Comparison of ENCODE assay signal across 31 cellular contexts in genomic region chrX:33272986-33273385, GRCh38.
"Had no signal": no experiment of that assay in that cellular context is flagged by ENCODE, and none has a peak within 500 bp of the region (broad histone marks: within the 10 kb centered on the region; RNA-seq: fewer than 3 reads in every experiment).

No MANE protein-coding gene starts in this region.

- H3K27ac Mint-ChIP-seq: activated CD4-positive, alpha-beta memory T cell treated with anti-CD3 and anti-CD28 coated beads for 36 hours; activated CD4-positive, alpha-beta T cell treated with anti-CD3 and anti-CD28 coated beads for 36 hours; activated CD4-positive, alpha-beta T cell treated with anti-CD3 and anti-CD28 coated beads, Interleukin-2, amount 10 ng/mL, durations not matched to agents 24 days and 14 days; activated CD8-positive, alpha-beta memory T cell treated with anti-CD3 and anti-CD28 coated beads, Interleukin-2, amount 10 ng/mL, durations not matched to agents 7 days and 5 days; activated CD8-positive, alpha-beta T cell treated with anti-CD3 and anti-CD28 coated beads, Interleukin-2, amount 10 ng/mL, durations not matched to agents 7 days and 5 days; activated naive CD4-positive, alpha-beta T cell treated with anti-CD3 and anti-CD28 coated beads, Interleukin-2, amount 10 ng/mL, durations not matched to agents 7 days and 5 days; activated naive CD4-positive, alpha-beta T cell treated with anti-CD3 and anti-CD28 coated beads, Interleukin-2, amount 50 U/mL, for 72 hours; activated naive CD8-positive, alpha-beta T cell treated with anti-CD3 and anti-CD28 coated beads, Interleukin-2, amount 10 ng/mL, durations not matched to agents 7 days and 5 days; activated T-cell treated with anti-CD3 and anti-CD28 coated beads, Interleukin-2, amount 50 U/mL, for 24 hours; activated T-cell treated with anti-CD3 and anti-CD28 coated beads, Interleukin-2, amount 50 U/mL, for 72 hours; brain; dendritic cell treated with granulocyte-macrophage colony-stimulating factor and Interleukin-4, amounts not matched to agents 40 ng/mL and 50 ng/mL, for 4 days; endodermal cell had no signal

- H3K27ac ChIP-seq: ascending aorta, breast epithelium, coronary artery, dorsolateral prefrontal cortex, gastrocnemius medialis, heart left ventricle had no signal

- H3K36me3 Mint-ChIP-seq: activated CD4-positive, alpha-beta memory T cell treated with anti-CD3 and anti-CD28 coated beads for 36 hours; activated CD8-positive, alpha-beta memory T cell treated with anti-CD3 and anti-CD28 coated beads, Interleukin-2, amount 10 ng/mL, durations not matched to agents 7 days and 5 days; activated naive CD4-positive, alpha-beta T cell treated with anti-CD3 and anti-CD28 coated beads, Interleukin-2, amount 10 ng/mL, durations not matched to agents 7 days and 5 days; activated naive CD4-positive, alpha-beta T cell treated with anti-CD3 and anti-CD28 coated beads, Interleukin-2, amount 50 U/mL, for 72 hours; activated naive CD8-positive, alpha-beta T cell treated with anti-CD3 and anti-CD28 coated beads, Interleukin-2, amount 10 ng/mL, durations not matched to agents 7 days and 5 days; brain had no signal

- H3K27me3 Mint-ChIP-seq: activated CD4-positive, alpha-beta memory T cell treated with anti-CD3 and anti-CD28 coated beads for 36 hours; activated CD4-positive, alpha-beta T cell treated with anti-CD3 and anti-CD28 coated beads for 36 hours; activated CD4-positive, alpha-beta T cell treated with anti-CD3 and anti-CD28 coated beads, Interleukin-2, amount 10 ng/mL, durations not matched to agents 24 days and 14 days; activated CD8-positive, alpha-beta memory T cell treated with anti-CD3 and anti-CD28 coated beads, Interleukin-2, amount 10 ng/mL, durations not matched to agents 7 days and 5 days; activated naive CD4-positive, alpha-beta T cell treated with anti-CD3 and anti-CD28 coated beads, Interleukin-2, amount 10 ng/mL, durations not matched to agents 7 days and 5 days; activated naive CD8-positive, alpha-beta T cell treated with anti-CD3 and anti-CD28 coated beads, Interleukin-2, amount 10 ng/mL, durations not matched to agents 7 days and 5 days; brain; central memory CD8-positive, alpha-beta T cell; dendritic cell treated with granulocyte-macrophage colony-stimulating factor and Interleukin-4, amounts not matched to agents 40 ng/mL and 50 ng/mL, for 4 days had no signal

- H3K4me1 Mint-ChIP-seq: activated CD4-positive, alpha-beta T cell treated with anti-CD3 and anti-CD28 coated beads for 36 hours; activated CD4-positive, alpha-beta T cell treated with anti-CD3 and anti-CD28 coated beads, Interleukin-2, amount 10 ng/mL, durations not matched to agents 24 days and 14 days; activated CD8-positive, alpha-beta memory T cell treated with anti-CD3 and anti-CD28 coated beads, Interleukin-2, amount 10 ng/mL, durations not matched to agents 7 days and 5 days; activated naive CD4-positive, alpha-beta T cell treated with anti-CD3 and anti-CD28 coated beads, Interleukin-2, amount 10 ng/mL, durations not matched to agents 7 days and 5 days; activated naive CD8-positive, alpha-beta T cell treated with anti-CD3 and anti-CD28 coated beads, Interleukin-2, amount 10 ng/mL, durations not matched to agents 7 days and 5 days; brain; central memory CD8-positive, alpha-beta T cell; endodermal cell had no signal

- H3K4me1 ChIP-seq: ascending aorta, breast epithelium, gastrocnemius medialis, heart left ventricle had no signal

- H3K36me3 ChIP-seq: ascending aorta, breast epithelium, gastrocnemius medialis, heart left ventricle had no signal

- H3K4me3 ChIP-seq: ascending aorta, breast epithelium, coronary artery, dorsolateral prefrontal cortex, gastrocnemius medialis, heart left ventricle had no signal

- DNase-seq: activated CD4-positive, alpha-beta memory T cell treated with anti-CD3 and anti-CD28 coated beads for 36 hours; activated CD4-positive, alpha-beta T cell treated with anti-CD3 and anti-CD28 coated beads for 36 hours; activated CD4-positive, alpha-beta T cell treated with anti-CD3 and anti-CD28 coated beads, Interleukin-2, amount 10 ng/mL, durations not matched to agents 24 days and 14 days; activated CD4-positive, CD25-positive, alpha-beta regulatory T cell; activated CD4-positive, CD25-positive, alpha-beta regulatory T cell treated with anti-CD3 and anti-CD28 coated beads, Interleukin-2, amount 50 U/mL, for 72 hours; activated CD8-positive, alpha-beta memory T cell treated with anti-CD3 and anti-CD28 coated beads, Interleukin-2, amount 10 ng/mL, durations not matched to agents 7 days and 5 days; activated CD8-positive, alpha-beta memory T cell treated with anti-CD3 and anti-CD28 coated beads, Interleukin-2, amount 50 U/mL, for 4 hours; activated CD8-positive, alpha-beta T cell treated with anti-CD3 and anti-CD28 coated beads, Interleukin-2, amount 10 ng/mL, durations not matched to agents 7 days and 5 days; activated gamma-delta T cell; activated naive CD4-positive, alpha-beta T cell; activated naive CD4-positive, alpha-beta T cell treated with anti-CD3 and anti-CD28 coated beads, Interleukin-2, amount 10 ng/mL, durations not matched to agents 7 days and 5 days; activated naive CD8-positive, alpha-beta T cell treated with anti-CD3 and anti-CD28 coated beads, Interleukin-2, amount 10 ng/mL, durations not matched to agents 7 days and 5 days; activated T-cell treated with anti-CD3 and anti-CD28 coated beads for 4 hours; activated T-cell treated with anti-CD3 and anti-CD28 coated beads, Interleukin-2, amount 50 U/mL, for 24 hours; activated T-cell treated with anti-CD3 and anti-CD28 coated beads, Interleukin-2, amount 50 U/mL, for 72 hours; dorsolateral prefrontal cortex; effector memory CD4-positive, alpha-beta T cell; endodermal cell; foreskin fibroblast; gastrocnemius medialis; glutamatergic neuron; heart left ventricle; T-helper 2 cell had no signal

- ATAC-seq: activated CD4-positive, alpha-beta T cell treated with anti-CD3 and anti-CD28 coated beads for 36 hours; activated CD8-positive, alpha-beta memory T cell treated with anti-CD3 and anti-CD28 coated beads, Interleukin-2, amount 10 ng/mL, durations not matched to agents 7 days and 5 days; activated CD8-positive, alpha-beta T cell treated with anti-CD3 and anti-CD28 coated beads, Interleukin-2, amount 10 ng/mL, durations not matched to agents 7 days and 5 days; activated naive CD4-positive, alpha-beta T cell treated with anti-CD3 and anti-CD28 coated beads, Interleukin-2, amount 50 U/mL, for 72 hours; activated T-cell treated with anti-CD3 and anti-CD28 coated beads, Interleukin-2, amount 50 U/mL, for 72 hours; esophagus mucosa; gastrocnemius medialis; heart left ventricle had no signal

- H3K4me3 Mint-ChIP-seq: activated CD4-positive, alpha-beta memory T cell treated with anti-CD3 and anti-CD28 coated beads for 36 hours; activated CD4-positive, alpha-beta T cell treated with anti-CD3 and anti-CD28 coated beads for 36 hours; activated CD4-positive, alpha-beta T cell treated with anti-CD3 and anti-CD28 coated beads, Interleukin-2, amount 10 ng/mL, durations not matched to agents 24 days and 14 days; activated CD8-positive, alpha-beta memory T cell treated with anti-CD3 and anti-CD28 coated beads, Interleukin-2, amount 10 ng/mL, durations not matched to agents 7 days and 5 days; activated CD8-positive, alpha-beta T cell treated with anti-CD3 and anti-CD28 coated beads, Interleukin-2, amount 10 ng/mL, durations not matched to agents 7 days and 5 days; activated naive CD4-positive, alpha-beta T cell treated with anti-CD3 and anti-CD28 coated beads, Interleukin-2, amount 10 ng/mL, durations not matched to agents 7 days and 5 days; activated naive CD8-positive, alpha-beta T cell treated with anti-CD3 and anti-CD28 coated beads, Interleukin-2, amount 10 ng/mL, durations not matched to agents 7 days and 5 days; activated T-cell treated with anti-CD3 and anti-CD28 coated beads, Interleukin-2, amount 50 U/mL, for 24 hours; activated T-cell treated with anti-CD3 and anti-CD28 coated beads, Interleukin-2, amount 50 U/mL, for 72 hours; brain; central memory CD8-positive, alpha-beta T cell; dendritic cell treated with granulocyte-macrophage colony-stimulating factor and Interleukin-4, amounts not matched to agents 40 ng/mL and 50 ng/mL, for 4 days; endodermal cell had no signal

- H3K9me3 Mint-ChIP-seq: activated CD4-positive, alpha-beta T cell treated with anti-CD3 and anti-CD28 coated beads, Interleukin-2, amount 10 ng/mL, durations not matched to agents 24 days and 14 days; activated naive CD4-positive, alpha-beta T cell treated with anti-CD3 and anti-CD28 coated beads, Interleukin-2, amount 10 ng/mL, durations not matched to agents 7 days and 5 days; activated naive CD8-positive, alpha-beta T cell treated with anti-CD3 and anti-CD28 coated beads, Interleukin-2, amount 10 ng/mL, durations not matched to agents 7 days and 5 days; activated T-cell treated with anti-CD3 and anti-CD28 coated beads, Interleukin-2, amount 50 U/mL, for 24 hours; dendritic cell treated with granulocyte-macrophage colony-stimulating factor and Interleukin-4, amounts not matched to agents 40 ng/mL and 50 ng/mL, for 4 days; endodermal cell had no signal

- H3K9me3 ChIP-seq: ascending aorta, breast epithelium, heart left ventricle had no signal

- H3K27me3 ChIP-seq: ascending aorta, breast epithelium, gastrocnemius medialis, heart left ventricle had no signal
